In genomic region chr11:13318498-13319295, GRCh38 we compare ENCODE assay signal across 10 cellular contexts. TPM values are rescaled to one million over a fixed set of nuclear protein-coding genes. Genes with fewer than 3 reads are reported as not detected.
DNase-seq lines count a peak whose midpoint lies in the region; ATAC-seq and TF ChIP-seq lines count a peak whose summit lies in the region.
"Had no signal": no experiment of that assay in that cellular context is flagged by ENCODE, and none has a peak within 500 bp of the region (broad histone marks: within the 10 kb centered on the region; RNA-seq: fewer than 3 reads in every experiment).

No MANE protein-coding gene starts in this region.

- H3K36me3 ChIP-seq in heart right ventricle: no peaks in the 10 kb centered on the region
- H3K36me3 ChIP-seq in subcutaneous abdominal adipose tissue (ENCODE audit: control insufficient read depth in 5 of 5, insufficient read depth in 5 of 5, low read length in 5 of 5): peaks cover 0 to 10% (median 3%) of the 10 kb centered on the region in 5 donors
- no peaks in the 10 kb centered on the region for H3K36me3 ChIP-seq in A673 (ENCODE audit: insufficient read depth, low read length, poor library complexity, severe bottlenecking)
- no peaks in the 10 kb centered on the region for H3K36me3 ChIP-seq in effector memory CD4-positive, alpha-beta T cell (ENCODE audit: control insufficient read depth, insufficient read depth, low read length)

- no TSS peak for BruUV-seq in A673 (replicated peaks; lab: Mats Ljungman, UMichigan)

- H3K9me3 ChIP-seq in heart right ventricle: no peaks in the 10 kb centered on the region
- H3K9me3 ChIP-seq in subcutaneous abdominal adipose tissue (ENCODE audit: control insufficient read depth in 5 of 5, low read length in 5 of 5): no peaks in the 10 kb centered on the region
- H3K9me3 ChIP-seq in A673 (ENCODE audit: low read depth, low read length, poor library complexity, severe bottlenecking): no peaks in the 10 kb centered on the region
- H3K9me3 ChIP-seq in effector memory CD4-positive, alpha-beta T cell (ENCODE audit: control insufficient read depth, low read length): no peaks in the 10 kb centered on the region

- peaks cover 20% of the 10 kb centered on the region for H3K36me3 Mint-ChIP-seq in activated CD8-positive, alpha-beta T cell treated with anti-CD3 and anti-CD28 coated beads, Interleukin-2, amount 10 ng/mL, durations not matched to agents 7 days and 5 days (ENCODE audit: low read depth)

- peaks cover 52% of the 10 kb centered on the region for H3K4me1 Mint-ChIP-seq in activated CD8-positive, alpha-beta T cell treated with anti-CD3 and anti-CD28 coated beads, Interleukin-2, amount 10 ng/mL, durations not matched to agents 7 days and 5 days (ENCODE audit: low read depth)

- H3K27me3 Mint-ChIP-seq in activated CD8-positive, alpha-beta T cell treated with anti-CD3 and anti-CD28 coated beads, Interleukin-2, amount 10 ng/mL, durations not matched to agents 7 days and 5 days (ENCODE audit: low read depth): no peaks in the 10 kb centered on the region

- H3K9me3 Mint-ChIP-seq in activated CD8-positive, alpha-beta T cell treated with anti-CD3 and anti-CD28 coated beads, Interleukin-2, amount 10 ng/mL, durations not matched to agents 7 days and 5 days (ENCODE audit: insufficient read depth): no peaks in the 10 kb centered on the region

- intact Hi-C loops in heart right ventricle (cut with DNase I): loop anchor here in 1 of 10 donors (5.0 kb wide), 1 partner anchor 41 kb away; the partner anchor contains the start of gene BMAL1
- intact Hi-C loops in left cardiac atrium (cut with DNase I): no loop called here
- intact Hi-C loops in A673 (cut with micrococcal nuclease; ENCODE audit: unreplicated experiment): no loop called here

- H3K4me3 ChIP-seq in heart right ventricle: no peak overlapping the region
- H3K4me3 ChIP-seq in subcutaneous abdominal adipose tissue (ENCODE audit: low read depth in 1 of 5, low read length in 5 of 5): peak overlapping the region in 3 of 5 donors; percentile 12 to 37 (median 15)
- no peak overlapping the region for H3K4me3 ChIP-seq in A673 (ENCODE audit: low read depth, low read length, poor library complexity, severe bottlenecking)
- H3K4me3 ChIP-seq in effector memory CD4-positive, alpha-beta T cell (ENCODE audit: insufficient read depth, low read depth, low read length, poor library complexity, severe bottlenecking): no peak overlapping the region
- H3K4me3 ChIP-seq: skin epidermis had no signal

- peak overlapping the region; percentile 49 for H3K4me3 Mint-ChIP-seq in activated CD8-positive, alpha-beta T cell treated with anti-CD3 and anti-CD28 coated beads, Interleukin-2, amount 10 ng/mL, durations not matched to agents 7 days and 5 days

- H3K4me1 ChIP-seq in heart right ventricle: peaks cover 4 to 61% (median 48%) of the 10 kb centered on the region in 9 donors
- H3K4me1 ChIP-seq in subcutaneous abdominal adipose tissue (ENCODE audit: control insufficient read depth in 5 of 5, insufficient read depth in 5 of 5, low read length in 5 of 5): peaks cover 2 to 53% (median 50%) of the 10 kb centered on the region in 5 donors
- H3K4me1 ChIP-seq in A673 (ENCODE audit: insufficient read depth, low read length, poor library complexity, severe bottlenecking): no peaks in the 10 kb centered on the region
- H3K4me1 ChIP-seq in effector memory CD4-positive, alpha-beta T cell (ENCODE audit: control insufficient read depth, insufficient read depth, low read length, poor library complexity, severe bottlenecking): peaks cover 32% of the 10 kb centered on the region

- TF ChIP-seq CTCF in heart right ventricle (IDR thresholded peaks at IDR 0.05): no peak
- TF ChIP-seq CTCF in omental fat pad (IDR thresholded peaks at IDR 0.05): no peak
- TF ChIP-seq CTCF in A673 (conservative IDR thresholded peaks at IDR 0.05; ENCODE audit: low read depth, low read length): no peak

- H3K27ac Mint-ChIP-seq in activated CD8-positive, alpha-beta T cell treated with anti-CD3 and anti-CD28 coated beads, Interleukin-2, amount 10 ng/mL, durations not matched to agents 7 days and 5 days: peak overlapping the region; percentile 35

- POLR2A ChIA-PET in activated CD8-positive, alpha-beta T cell treated with anti-CD3 and anti-CD28 coated beads, Interleukin-2, amount 10 ng/mL, durations not matched to agents 7 days and 5 days (lab: Charles Lee): no interaction called here
- POLR2A ChIA-PET in A673 (lab: Charles Lee; ENCODE audit: low non-redundant PET): interaction anchor here (0.6 kb wide), 1 partner anchor 203 kb away, joined by 11 read pairs; no protein-coding TSS in a partner anchor

- DNase-seq in heart right ventricle (no peak), left cardiac atrium (no peak), omental fat pad (ENCODE audit: low spot score) (no peak), A673 (ENCODE audit: low spot score) (no peak)
- no peak for DNase-seq in activated CD8-positive, alpha-beta T cell treated with anti-CD3 and anti-CD28 coated beads, Interleukin-2, amount 10 ng/mL, durations not matched to agents 7 days and 5 days
- DNase-seq in effector memory CD4-positive, alpha-beta T cell: no peak
- DNase-seq: Karpas-422 had no signal

- H3K27me3 ChIP-seq in heart right ventricle: no peaks in the 10 kb centered on the region
- H3K27me3 ChIP-seq in subcutaneous abdominal adipose tissue (ENCODE audit: control insufficient read depth in 5 of 5, insufficient read depth in 4 of 5, low read length in 5 of 5): no peaks in the 10 kb centered on the region
- H3K27me3 ChIP-seq in A673 (replicated peaks; ENCODE audit: insufficient read depth, low read depth, low read length, poor library complexity): no peaks in the 10 kb centered on the region
- H3K27me3 ChIP-seq in effector memory CD4-positive, alpha-beta T cell (replicated peaks; ENCODE audit: control insufficient read depth, insufficient read depth, low read length, poor library complexity, severe bottlenecking): no peaks in the 10 kb centered on the region

- peak overlapping the region in 1 of 5 donors; percentile 22 for H3K9ac ChIP-seq in subcutaneous abdominal adipose tissue (ENCODE audit: low read length in 5 of 5)

- WGBS in heart right ventricle, 2 donors: 19 to 33% methylated on average over 2 of the region's 2 CpGs

- CTCF ChIA-PET in activated CD8-positive, alpha-beta T cell treated with anti-CD3 and anti-CD28 coated beads, Interleukin-2, amount 10 ng/mL, durations not matched to agents 7 days and 5 days (lab: Charles Lee): interaction anchor here (0.9 to 4.8 kb wide), 7 partner anchors 16 to 45 kb away, joined by 3 to 34 read pairs (median 3); no protein-coding TSS in a partner anchor
- CTCF ChIA-PET in A673 (lab: Charles Lee): interaction anchor here (0.9 kb wide), 1 partner anchor 18 kb away, joined by 11 read pairs; no protein-coding TSS in a partner anchor

- ATAC-seq in heart right ventricle (peak in 7 of 8 donors; percentile 30 to 70 (median 64)), left cardiac atrium (no peak), HG02938 (IDR thresholded peaks at IDR 0.05; ENCODE audit: unreplicated experiment) (peak; percentile 76), omental fat pad (ENCODE audit: low FRiP score) (no peak)
- peak; percentile 89 for ATAC-seq in activated CD8-positive, alpha-beta T cell treated with anti-CD3 and anti-CD28 coated beads, Interleukin-2, amount 10 ng/mL, durations not matched to agents 7 days and 5 days

- H3K27ac ChIP-seq in heart right ventricle: peak overlapping the region in 3 of 10 donors; percentile 4 to 34 (median 9)
- peak overlapping the region; percentile 84 for H3K27ac ChIP-seq in subcutaneous abdominal adipose tissue (ENCODE audit: low read depth, low read length)
- no peak overlapping the region for H3K27ac ChIP-seq in A673 (ENCODE audit: low read depth, low read length, poor library complexity, severe bottlenecking)
- H3K27ac ChIP-seq in effector memory CD4-positive, alpha-beta T cell (ENCODE audit: insufficient read depth, low read length, poor library complexity, severe bottlenecking): no peak overlapping the region

RNA-seq across cellular contexts. Expression of gene BMAL1, which starts 41.1 kb away (rescaled TPM):
- total RNA-seq in heart right ventricle (10 to 100 TPM in 5 of 10 donors, 1 to 10 TPM in 5; 2.9 to 19.9 (median 7.9) TPM), left cardiac atrium (10 to 100 TPM in 1 of 2 donors, 1 to 10 TPM in 1; 7.8 to 17.0 TPM), omental fat pad (10 to 100 TPM; 52.5 to 60.5 (median 53.9) TPM), A673 (2021) (3.2 and 3.6 TPM in 2 replicates)
- 10 to 100 TPM in 1 of 2 donors, 1 to 10 TPM in 1; 9.8 to 14.7 TPM for polyA plus RNA-seq in heart right ventricle
- total RNA-seq in activated CD8-positive, alpha-beta T cell treated with anti-CD3 and anti-CD28 coated beads, Interleukin-2, amount 10 ng/mL, durations not matched to agents 7 days and 5 days: 10 to 100 TPM; 41.1 to 53.5 TPM

Comparison
In these comparisons a context has a peak if more than half of its experiments do, and no peak if none do; other contexts are left out.
1. ATAC-seq: peak in heart right ventricle (7 of 8), HG02938 (single experiment) and activated CD8-positive, alpha-beta T cell treated with anti-CD3 and anti-CD28 coated beads, Interleukin-2, amount 10 ng/mL, durations not matched to agents 7 days and 5 days (single experiment); none in left cardiac atrium (0 of 2) and omental fat pad (single experiment).
2. H3K4me3 ChIP-seq: peak in subcutaneous abdominal adipose tissue (3 of 5); none in heart right ventricle (0 of 10), A673 (single experiment) and effector memory CD4-positive, alpha-beta T cell (single experiment).